In genomic region chr3:98733055-98733777, GRCh38 we compare ENCODE assay signal across 8 cellular contexts. TPM values are rescaled to one million over a fixed set of nuclear protein-coding genes. Genes with fewer than 3 reads are reported as not detected.
A peak's percentile ranks its signal among the peaks of the same experiment; 100 is the strongest.
DNase-seq lines count a peak whose midpoint lies in the region; ATAC-seq and TF ChIP-seq lines count a peak whose summit lies in the region.

No MANE protein-coding gene starts in this region.

- TF ChIP-seq CTCF in right lobe of liver (IDR thresholded peaks at IDR 0.05), result no peak

- DNase-seq in activated CD4-positive, CD25-positive, alpha-beta regulatory T cell treated with anti-CD3 and anti-CD28 coated beads, Interleukin-2, amount 50 U/mL, for 72 hours, result peak; percentile 29
- DNase-seq in activated CD4-positive, CD25-positive, alpha-beta regulatory T cell (lab: John Stamatoyannopoulos, UW), result no peak
- DNase-seq in RPMI7951 (ENCODE audit: low read depth) (peak; percentile 29), right lobe of liver (peak in 2 of 3 donors; percentile 54 to 61), stromal cell of bone marrow (ENCODE audit: low read depth) (peak; percentile 2)

- H3K27ac ChIP-seq in duodenal mucosa (ENCODE audit: low read depth, low read length) (peak overlapping the region; percentile 15), right lobe of liver (peak overlapping the region; percentile 74 to 90 (median 89))

- H3K4me1 ChIP-seq in duodenal mucosa (ENCODE audit: control insufficient read depth in 1 of 2, insufficient read depth in 2 of 2, low read length in 2 of 2) (peaks cover 4 to 15% of the 10 kb centered on the region in 2 donors), right lobe of liver (peaks cover 0 to 21% (median 3%) of the 10 kb centered on the region in 4 donors)

- 0% methylated on average over 22 of the region's 43 CpGs for WGBS in right lobe of liver (ENCODE audit: insufficient coverage, low coverage, low lambda C conversion rate, missing lambda C conversion rate)

- no peak for TF ChIP-seq POLR2A in right lobe of liver (IDR thresholded peaks at IDR 0.05)

- ATAC-seq in HG02642 (IDR thresholded peaks at IDR 0.05; ENCODE audit: poor library complexity, unreplicated experiment) (peak; percentile 37), right lobe of liver (peak; percentile 33 to 63 (median 50)), GM18519 (IDR thresholded peaks at IDR 0.05; ENCODE audit: low FRiP score, unreplicated experiment) (no peak)

- H3K36me3 ChIP-seq in duodenal mucosa (ENCODE audit: control insufficient read depth in 1 of 2, insufficient read depth in 2 of 2, low read length in 2 of 2) (no peaks in the 10 kb centered on the region), right lobe of liver (no peaks in the 10 kb centered on the region)

- H3K4me3 ChIP-seq in duodenal mucosa (ENCODE audit: low read depth in 1 of 2, low read length in 2 of 2) (peak overlapping the region; percentile 68 to 77), right lobe of liver (peak overlapping the region; percentile 78 to 97 (median 96))

- H3K9ac ChIP-seq in duodenal mucosa (ENCODE audit: low read depth in 1 of 2, low read length in 2 of 2), result peak overlapping the region; percentile 7 to 13

- H3K27me3 ChIP-seq in duodenal mucosa (ENCODE audit: control insufficient read depth in 1 of 2, insufficient read depth in 2 of 2, low read length in 2 of 2), result peaks cover 28% of the 10 kb centered on the region in 2 donors
- H3K27me3 ChIP-seq in right lobe of liver, result no peaks in the 10 kb centered on the region

- H3K9me3 ChIP-seq in duodenal mucosa (ENCODE audit: control insufficient read depth in 1 of 2, low read length in 2 of 2) (no peaks in the 10 kb centered on the region), right lobe of liver (no peaks in the 10 kb centered on the region)

- intact Hi-C loops in right lobe of liver (cut with DNase I), result loop anchor here in 1 of 2 donors (10.0 kb wide), 1 partner anchor 52 kb away; no protein-coding TSS in a partner anchor

RNA-seq across cellular contexts. Expression of gene ST3GAL6, which starts 29.9 kb away (rescaled TPM):
- total RNA-seq in RPMI7951 (2014; rRNA removed; shearing (Covaris generic)), result 8.6 and 10.5 TPM in 2 replicates
- 10 to 100 TPM; 17.8 to 69.6 (median 31.5) TPM for total RNA-seq in right lobe of liver

Comparison
In these comparisons a context has a peak if more than half of its experiments do, and no peak if none do; other contexts are left out.
1. DNase-seq: peak in activated CD4-positive, CD25-positive, alpha-beta regulatory T cell treated with anti-CD3 and anti-CD28 coated beads, Interleukin-2, amount 50 U/mL, for 72 hours (single experiment), RPMI7951 (single experiment), right lobe of liver (2 of 3) and stromal cell of bone marrow (single experiment); none in activated CD4-positive, CD25-positive, alpha-beta regulatory T cell (0 of 4).